Comparison of ENCODE assay signal across 32 cellular contexts in the genomic region with DNA sequence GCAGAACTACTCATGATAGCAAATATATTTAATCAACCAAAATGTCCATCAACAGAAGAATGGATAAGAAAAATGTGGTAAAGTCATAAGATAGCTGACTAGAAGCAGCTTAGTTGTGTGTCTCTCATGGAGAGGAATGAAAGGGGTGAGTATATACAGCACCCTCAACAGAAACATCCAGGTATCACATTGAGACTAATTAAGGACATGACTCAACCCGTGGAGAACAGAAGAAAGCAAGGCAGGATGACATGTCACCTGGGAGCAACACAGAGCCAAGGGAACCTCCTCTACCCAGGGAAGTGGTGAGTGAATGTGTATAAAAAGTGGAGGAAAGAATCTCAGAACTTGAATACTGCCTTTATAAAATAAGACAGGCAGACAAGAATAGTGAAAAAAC.
"Had no signal": no experiment of that assay in that cellular context is flagged by ENCODE, and none has a peak within 500 bp of the region (broad histone marks: within the 10 kb centered on the region; RNA-seq: fewer than 3 reads in every experiment).

No MANE protein-coding gene starts in this region.

- H3K36me3 Mint-ChIP-seq: activated CD4-positive, alpha-beta memory T cell treated with anti-CD3 and anti-CD28 coated beads for 36 hours; activated CD8-positive, alpha-beta memory T cell treated with anti-CD3 and anti-CD28 coated beads, Interleukin-2, amount 10 ng/mL, durations not matched to agents 7 days and 5 days; activated naive CD4-positive, alpha-beta T cell treated with anti-CD3 and anti-CD28 coated beads, Interleukin-2, amount 50 U/mL, for 24 hours; activated naive CD8-positive, alpha-beta T cell treated with anti-CD3 and anti-CD28 coated beads for 36 hours had no signal

- H3K4me1 Mint-ChIP-seq: activated CD4-positive, alpha-beta T cell treated with anti-CD3 and anti-CD28 coated beads for 36 hours; activated CD4-positive, alpha-beta T cell treated with anti-CD3 and anti-CD28 coated beads, Interleukin-2, amount 10 ng/mL, durations not matched to agents 24 days and 14 days; activated CD8-positive, alpha-beta memory T cell treated with anti-CD3 and anti-CD28 coated beads, Interleukin-2, amount 10 ng/mL, durations not matched to agents 7 days and 5 days; activated naive CD4-positive, alpha-beta T cell treated with anti-CD3 and anti-CD28 coated beads, Interleukin-2, amount 50 U/mL, for 24 hours; activated naive CD8-positive, alpha-beta T cell treated with anti-CD3 and anti-CD28 coated beads for 36 hours; activated naive CD8-positive, alpha-beta T cell treated with anti-CD3 and anti-CD28 coated beads, Interleukin-2, amount 50 U/mL, for 24 hours had no signal

- H3K9me3 ChIP-seq: adrenal gland, body of pancreas, esophagus squamous epithelium had no signal

- H3K27me3 ChIP-seq: adrenal gland, body of pancreas, esophagus squamous epithelium had no signal

- H3K27ac Mint-ChIP-seq: activated CD4-positive, alpha-beta memory T cell treated with anti-CD3 and anti-CD28 coated beads for 36 hours; activated CD4-positive, alpha-beta T cell treated with anti-CD3 and anti-CD28 coated beads for 36 hours; activated CD4-positive, alpha-beta T cell treated with anti-CD3 and anti-CD28 coated beads, Interleukin-2, amount 10 ng/mL, durations not matched to agents 24 days and 14 days; activated CD8-positive, alpha-beta memory T cell treated with anti-CD3 and anti-CD28 coated beads, Interleukin-2, amount 10 ng/mL, durations not matched to agents 7 days and 5 days; activated CD8-positive, alpha-beta T cell treated with anti-CD3 and anti-CD28 coated beads, Interleukin-2, amount 10 ng/mL, durations not matched to agents 7 days and 5 days; activated naive CD4-positive, alpha-beta T cell treated with anti-CD3 and anti-CD28 coated beads for 36 hours; activated naive CD4-positive, alpha-beta T cell treated with anti-CD3 and anti-CD28 coated beads, Interleukin-2, amount 50 U/mL, for 24 hours; activated naive CD8-positive, alpha-beta T cell treated with anti-CD3 and anti-CD28 coated beads for 36 hours; activated naive CD8-positive, alpha-beta T cell treated with anti-CD3 and anti-CD28 coated beads, Interleukin-2, amount 50 U/mL, for 24 hours; activated T-helper 1 cell treated with anti-CD3 and anti-CD28 coated beads, Interleukin-12 subunit alpha, Interleukin-12 subunit beta, Interleukin-2, Interleukin-4 antibody, amounts not matched to agents 30 ng/mL and 10 ng/mL and 1 ng/mL, durations not matched to agents 14 hours and 24 hours and 36 hours; activated T-helper 2 cell treated with anti-CD3 and anti-CD28 coated beads, Interferon-gamma antibody, Interleukin-2, Interleukin-4, amounts not matched to agents 10 μg/mL and 5 μg/mL and 100 μg/mL, durations not matched to agents 14 hours and 24 hours and 36 hours; effector memory CD8-positive, alpha-beta T cell had no signal

- H3K4me1 ChIP-seq: adrenal gland, body of pancreas, esophagus squamous epithelium had no signal

- H3K36me3 ChIP-seq: adrenal gland, esophagus squamous epithelium had no signal

- H3K27me3 Mint-ChIP-seq: activated CD4-positive, alpha-beta memory T cell treated with anti-CD3 and anti-CD28 coated beads for 36 hours; activated CD4-positive, alpha-beta T cell treated with anti-CD3 and anti-CD28 coated beads for 36 hours; activated CD4-positive, alpha-beta T cell treated with anti-CD3 and anti-CD28 coated beads, Interleukin-2, amount 10 ng/mL, durations not matched to agents 24 days and 14 days; activated CD8-positive, alpha-beta memory T cell treated with anti-CD3 and anti-CD28 coated beads, Interleukin-2, amount 10 ng/mL, durations not matched to agents 7 days and 5 days; activated naive CD4-positive, alpha-beta T cell treated with anti-CD3 and anti-CD28 coated beads, Interleukin-2, amount 50 U/mL, for 24 hours; activated naive CD8-positive, alpha-beta T cell treated with anti-CD3 and anti-CD28 coated beads for 36 hours; activated naive CD8-positive, alpha-beta T cell treated with anti-CD3 and anti-CD28 coated beads, Interleukin-2, amount 50 U/mL, for 24 hours; effector memory CD8-positive, alpha-beta T cell had no signal

- FAIRE-seq: colon, frontal cortex had no signal

- DNase-seq: activated CD4-positive, alpha-beta memory T cell treated with anti-CD3 and anti-CD28 coated beads for 36 hours; activated CD4-positive, alpha-beta T cell treated with anti-CD3 and anti-CD28 coated beads for 36 hours; activated CD4-positive, alpha-beta T cell treated with anti-CD3 and anti-CD28 coated beads, Interleukin-2, amount 10 ng/mL, durations not matched to agents 24 days and 14 days; activated CD4-positive, CD25-positive, alpha-beta regulatory T cell; activated CD4-positive, CD25-positive, alpha-beta regulatory T cell treated with anti-CD3 and anti-CD28 coated beads, Interleukin-2, amount 50 U/mL, for 72 hours; activated CD8-positive, alpha-beta memory T cell treated with anti-CD3 and anti-CD28 coated beads, Interleukin-2, amount 10 ng/mL, durations not matched to agents 7 days and 5 days; activated CD8-positive, alpha-beta memory T cell treated with anti-CD3 and anti-CD28 coated beads, Interleukin-2, amount 50 U/mL, for 4 hours; activated CD8-positive, alpha-beta T cell treated with anti-CD3 and anti-CD28 coated beads, Interleukin-2, amount 10 ng/mL, durations not matched to agents 7 days and 5 days; activated effector memory CD4-positive, alpha-beta T cell treated with anti-CD3 and anti-CD28 coated beads, Interleukin-2, amount 50 U/mL, for 16 hours; activated naive CD4-positive, alpha-beta T cell treated with anti-CD3 and anti-CD28 coated beads for 36 hours; activated naive CD8-positive, alpha-beta T cell treated with anti-CD3 and anti-CD28 coated beads for 36 hours; activated naive CD8-positive, alpha-beta T cell treated with anti-CD3 and anti-CD28 coated beads, Interleukin-2, amount 50 U/mL, for 24 hours; activated T-cell treated with anti-CD3 and anti-CD28 coated beads, Interleukin-2, amount 50 U/mL, for 1 hour; activated T-cell treated with anti-CD3 and anti-CD28 coated beads, Interleukin-2, amount 50 U/mL, for 48 hours; adrenal gland; amygdala; aorta; body of pancreas; caudate nucleus; cortex of kidney; dermis blood vessel endothelial cell; effector CD4-positive, alpha-beta T cell; effector memory CD8-positive, alpha-beta T cell; esophagus squamous epithelium; head of caudate nucleus; T-helper 2 cell had no signal

- H3K4me3 ChIP-seq: adrenal gland, body of pancreas, esophagus squamous epithelium had no signal

- ATAC-seq: activated CD4-positive, alpha-beta T cell treated with anti-CD3 and anti-CD28 coated beads for 36 hours; activated CD8-positive, alpha-beta memory T cell treated with anti-CD3 and anti-CD28 coated beads, Interleukin-2, amount 10 ng/mL, durations not matched to agents 7 days and 5 days; activated CD8-positive, alpha-beta T cell treated with anti-CD3 and anti-CD28 coated beads, Interleukin-2, amount 10 ng/mL, durations not matched to agents 7 days and 5 days; activated naive CD8-positive, alpha-beta T cell treated with anti-CD3 and anti-CD28 coated beads, Interleukin-2, amount 50 U/mL, for 24 hours; body of pancreas; effector memory CD8-positive, alpha-beta T cell had no signal

- H3K27ac ChIP-seq: adrenal gland, body of pancreas, epithelial cell of prostate, esophagus squamous epithelium had no signal

- H3K4me3 Mint-ChIP-seq: activated CD4-positive, alpha-beta memory T cell treated with anti-CD3 and anti-CD28 coated beads for 36 hours; activated CD4-positive, alpha-beta T cell treated with anti-CD3 and anti-CD28 coated beads for 36 hours; activated CD4-positive, alpha-beta T cell treated with anti-CD3 and anti-CD28 coated beads, Interleukin-2, amount 10 ng/mL, durations not matched to agents 24 days and 14 days; activated CD8-positive, alpha-beta memory T cell treated with anti-CD3 and anti-CD28 coated beads, Interleukin-2, amount 10 ng/mL, durations not matched to agents 7 days and 5 days; activated CD8-positive, alpha-beta T cell treated with anti-CD3 and anti-CD28 coated beads, Interleukin-2, amount 10 ng/mL, durations not matched to agents 7 days and 5 days; activated naive CD4-positive, alpha-beta T cell treated with anti-CD3 and anti-CD28 coated beads for 36 hours; activated naive CD4-positive, alpha-beta T cell treated with anti-CD3 and anti-CD28 coated beads, Interleukin-2, amount 50 U/mL, for 24 hours; activated naive CD8-positive, alpha-beta T cell treated with anti-CD3 and anti-CD28 coated beads for 36 hours; activated naive CD8-positive, alpha-beta T cell treated with anti-CD3 and anti-CD28 coated beads, Interleukin-2, amount 50 U/mL, for 24 hours; activated T-helper 1 cell treated with anti-CD3 and anti-CD28 coated beads, Interleukin-12 subunit alpha, Interleukin-12 subunit beta, Interleukin-2, Interleukin-4 antibody, amounts not matched to agents 30 ng/mL and 10 ng/mL and 1 ng/mL, durations not matched to agents 14 hours and 24 hours and 36 hours; effector memory CD8-positive, alpha-beta T cell had no signal
